7 cellular contexts compared by ENCODE assay signal in genomic region chr12:56404227-56404626, GRCh38. TPM values are rescaled to one million over a fixed set of nuclear protein-coding genes. Genes with fewer than 3 reads are reported as not detected.
"Had no signal": no experiment of that assay in that cellular context is flagged by ENCODE, and none has a peak within 500 bp of the region (broad histone marks: within the 10 kb centered on the region; RNA-seq: fewer than 3 reads in every experiment).

No MANE protein-coding gene starts in this region.

RNA-seq across cellular contexts. Expression of gene APOF, which starts 41.6 kb away (rescaled TPM):
- total RNA-seq: GM23248, GM23338, H1, H4, H7, H9, HFFc6 had no signal
- polyA plus RNA-seq: GM23248, GM23338, H1 had no signal

RNA-seq across cellular contexts. Expression of gene MIP, which starts 50.2 kb away (rescaled TPM):
- total RNA-seq: GM23248, GM23338, H1, H7 had no signal
- polyA plus RNA-seq: GM23248 had no signal
